20 cellular contexts compared by ENCODE assay signal in the genomic region with DNA sequence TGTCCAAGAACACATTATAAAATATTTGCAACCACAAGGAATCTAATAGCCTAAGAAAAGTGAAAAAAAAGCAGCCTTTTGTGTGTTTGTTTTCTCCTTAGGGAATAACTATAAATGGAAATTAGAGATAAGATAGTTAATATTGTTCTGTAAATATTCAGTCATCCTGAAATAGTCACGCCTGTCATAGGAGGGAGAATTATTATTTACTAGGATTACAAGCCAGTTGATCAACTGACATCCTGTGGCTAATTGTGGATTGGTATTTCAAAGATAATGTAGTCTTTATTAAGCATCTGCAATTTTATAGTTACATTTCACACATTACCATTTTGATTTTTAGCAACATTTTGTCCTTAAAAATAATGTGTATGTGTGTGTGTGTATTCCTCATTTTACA.
"Had no signal": no experiment of that assay in that cellular context is flagged by ENCODE, and none has a peak within 500 bp of the region (broad histone marks: within the 10 kb centered on the region; RNA-seq: fewer than 3 reads in every experiment).

No MANE protein-coding gene starts in this region.

- H3K4me3 ChIP-seq: gastrocnemius medialis, lung, ovary, psoas muscle, stomach, tibial artery, upper lobe of left lung had no signal

- H3K9me3 ChIP-seq: gastrocnemius medialis, ovary, psoas muscle, stomach, tibial artery, upper lobe of left lung had no signal

- DNase-seq: cerebellar nuclear complex; cortex of kidney; effector memory CD8-positive, alpha-beta T cell; erythroblast; gastrocnemius medialis; head of caudate nucleus; hippocampal formation; left colon; natural killer cell; occipital lobe; ovary; posterior cingulate gyrus; psoas muscle; stimulated activated CD4-positive, alpha-beta T cell treated with anti-CD3 and anti-CD28 coated beads, Interleukin-2, amount 100 ng/mL, for 24 hours; stimulated activated CD4-positive, alpha-beta T cell treated with anti-CD3 and anti-CD28 coated beads, Interleukin-4, amount 100 ng/mL, for 24 hours; stimulated activated naive CD4-positive, alpha-beta T cell treated with Interleukin-2 at 50 U/mL for 16 hours; stomach; tibial artery; upper lobe of left lung had no signal

- H3K4me1 ChIP-seq: gastrocnemius medialis, psoas muscle, stomach, tibial artery, upper lobe of left lung had no signal

- H3K27me3 ChIP-seq: gastrocnemius medialis, ovary, stomach, tibial artery, upper lobe of left lung had no signal

- H3K36me3 ChIP-seq: gastrocnemius medialis, ovary, stomach, tibial artery, upper lobe of left lung had no signal

- H3K27ac ChIP-seq: gastrocnemius medialis, ovary, psoas muscle, stomach, tibial artery, upper lobe of left lung had no signal
